In genomic region chr9:33926746-33927485, GRCh38 we compare ENCODE assay signal across 10 cellular contexts.
"Had no signal": no experiment of that assay in that cellular context is flagged by ENCODE, and none has a peak within 500 bp of the region (broad histone marks: within the 10 kb centered on the region; RNA-seq: fewer than 3 reads in every experiment).

No MANE protein-coding gene starts in this region.

- H3K27ac Mint-ChIP-seq: immature natural killer cell had no signal

- H3K27me3 Mint-ChIP-seq: central memory CD8-positive, alpha-beta T cell; naive thymus-derived CD8-positive, alpha-beta T cell had no signal

- ATAC-seq: lower lobe of right lung; naive thymus-derived CD8-positive, alpha-beta T cell had no signal

- H3K27ac ChIP-seq: lower lobe of right lung had no signal

- H3K4me1 ChIP-seq: lower lobe of right lung had no signal

- H3K9me3 Mint-ChIP-seq: central memory CD8-positive, alpha-beta T cell; immature natural killer cell; naive thymus-derived CD8-positive, alpha-beta T cell had no signal

- H3K9me3 ChIP-seq: lower lobe of right lung, testis had no signal

- H3K4me1 Mint-ChIP-seq: central memory CD8-positive, alpha-beta T cell; immature natural killer cell had no signal

- H3K4me3 ChIP-seq: lower lobe of right lung, testis had no signal

- H3K27me3 ChIP-seq: testis had no signal

- H3K4me3 Mint-ChIP-seq: central memory CD8-positive, alpha-beta T cell; immature natural killer cell; naive thymus-derived CD8-positive, alpha-beta T cell had no signal

- DNase-seq: activated CD4-positive, alpha-beta T cell treated with anti-CD3 and anti-CD28 coated beads, Interleukin-2, amount 50 U/mL, for 48 hours; activated CD4-positive, CD25-positive, alpha-beta regulatory T cell treated with anti-CD3 and anti-CD28 coated beads, Interleukin-2, amount 50 U/mL, for 72 hours; immature natural killer cell; lower lobe of right lung; naive thymus-derived CD8-positive, alpha-beta T cell; stimulated activated CD4-positive, alpha-beta T cell treated with anti-CD3 and anti-CD28 coated beads, Interleukin-12 subunit alpha, Interleukin-12 subunit beta, amount 100 ng/mL, for 4 hours; stimulated activated naive CD4-positive, alpha-beta T cell treated with Interleukin-2 at 50 U/mL for 16 hours; T-helper 2 cell; testis had no signal
